Comparison of ENCODE assay signal across 8 cellular contexts in the genomic region with DNA sequence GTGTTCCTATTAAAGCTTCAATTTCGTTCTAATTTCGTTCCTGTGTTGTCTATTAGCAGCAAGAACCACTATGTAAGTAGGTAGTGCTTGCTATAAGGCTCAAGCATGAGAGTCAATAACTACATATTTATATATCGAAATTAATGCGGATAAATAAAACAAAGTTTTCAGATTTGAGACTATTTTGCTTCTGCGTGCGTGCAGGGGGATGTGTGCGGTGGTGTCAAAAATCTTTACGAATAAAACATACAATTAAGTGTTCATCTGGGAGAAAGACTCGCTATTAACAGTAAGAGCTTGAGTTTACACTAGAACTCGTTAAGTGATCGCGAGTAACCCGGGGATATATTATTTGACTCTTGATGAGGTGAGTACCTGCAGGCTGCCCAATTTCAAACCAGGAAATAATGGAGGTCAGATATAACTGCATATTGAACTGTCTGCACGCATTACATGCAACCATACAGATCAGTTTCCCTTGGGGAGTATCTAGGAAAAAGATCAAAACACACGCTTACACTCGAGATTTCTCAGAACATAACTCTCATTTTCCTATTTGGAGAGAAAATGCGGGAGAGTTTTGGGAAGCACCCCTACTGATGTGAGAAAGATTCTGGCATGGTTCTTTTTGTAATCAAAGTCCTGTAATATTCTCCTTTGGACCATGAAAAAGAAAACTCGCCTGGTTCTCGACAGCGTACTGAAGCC. TPM values are rescaled to one million over a fixed set of nuclear protein-coding genes. Genes with fewer than 3 reads are reported as not detected.
A peak's percentile ranks its signal among the peaks of the same experiment; 100 is the strongest.
DNase-seq lines count a peak whose midpoint lies in the region; ATAC-seq, FAIRE-seq and TF ChIP-seq lines count a peak whose summit lies in the region.

No MANE protein-coding gene starts in this region.

- H3K4me3 Mint-ChIP-seq in naive B cell, result peak overlapping the region; percentile 82 to 100 (median 100)

- H2BK20ac ChIP-seq in H1 (ENCODE audit: low read length), result no peak overlapping the region

- H3K36me3 ChIP-seq in H1 (ENCODE audit: control insufficient read depth in 2 of 4, insufficient read depth in 4 of 4, low read length in 3 of 4), result peaks cover 0 to 32% (median 4%) of the 10 kb centered on the region in 4 experiments; a peak in 3 of 8 replicates

- H3K9ac ChIP-seq in H1 (replicated peaks in 1 of 4; ENCODE audit: extremely low read depth in 1 of 4, low read depth in 3 of 4, low read length in 3 of 4), result peak overlapping the region; percentile 56 to 94 (median 89)

- H4K5ac ChIP-seq in H1 (ENCODE audit: insufficient read length, low read depth, low read length), result no peak overlapping the region

- no peak for DNase-seq in AG04449 (ENCODE audit: low read depth, low spot score)
- DNase-seq in GM18507 (ENCODE audit: extremely low spot score, insufficient read length, low read depth), result no peak
- peak; percentile 63 for DNase-seq in RKO (ENCODE audit: low spot score)
- DNase-seq in H1 (ENCODE audit: low read depth in 1 of 2, low spot score in 2 of 2), result no peak
- DNase-seq in naive B cell, result no peak
- DNase-seq in NCI-H2196 treated with DMSO at 0.1 percent for 48 hours (lab: John Stamatoyannopoulos, UW; ENCODE audit: unreplicated experiment), result no peak

- H3K9me3 Mint-ChIP-seq in naive B cell, result no peaks in the 10 kb centered on the region

- peaks cover 0 to 2% (median 0%) of the 10 kb centered on the region in 3 donors for H3K27me3 Mint-ChIP-seq in naive B cell

- peaks cover 10 to 30% (median 22%) of the 10 kb centered on the region in 3 donors for H3K4me1 Mint-ChIP-seq in naive B cell

- TF ChIP-seq POLR2A in H1 (IDR thresholded peaks at IDR 0.05; ENCODE audit: control extremely low read depth in 1 of 2, low read depth in 2 of 2, low read length in 2 of 2), result no peak

- TF ChIP-seq RAD21 in H1 (IDR thresholded peaks at IDR 0.05 in 1 of 2, conservative IDR thresholded peaks at IDR 0.05 in 1 of 2; ENCODE audit: low read depth in 2 of 2, low read length in 2 of 2), result no peak

- no peak overlapping the region for H3K14ac ChIP-seq in H1 (ENCODE audit: insufficient read length)

- H2AFZ ChIP-seq in H1 (ENCODE audit: low read length), result peak overlapping the region; percentile 48; the same call in 1 of the 2 replicates

- peak overlapping the region; percentile 32 for H3K23ac ChIP-seq in H1 (ENCODE audit: insufficient read length)

- no peak for TF ChIP-seq EP300 in H1 (IDR thresholded peaks at IDR 0.05; ENCODE audit: borderline replicate concordance in 1 of 2, low read depth in 2 of 2, low read length in 2 of 2)

- no peak overlapping the region for H2BK12ac ChIP-seq in H1 (ENCODE audit: low read depth, low read length)

- H2BK120ac ChIP-seq in H1 (replicated peaks; ENCODE audit: low read depth, low read length), result no peak overlapping the region

- H3K18ac ChIP-seq in H1 (ENCODE audit: extremely low read depth, low read length), result no peak overlapping the region

- TF ChIP-seq CTCF in AG04449 (IDR thresholded peaks at IDR 0.05; ENCODE audit: insufficient read depth, low read length, missing control alignments) (no peak), H1 (IDR thresholded peaks at IDR 0.05; ENCODE audit: control extremely low read depth in 1 of 3, insufficient read depth in 1 of 3, low read depth in 1 of 3, low read length in 3 of 3) (no peak)

- H3K9me3 ChIP-seq in H1 (ENCODE audit: insufficient read depth in 2 of 2, low read depth in 1 of 2, low read length in 1 of 2), result no peaks in the 10 kb centered on the region

- H4K91ac ChIP-seq in H1 (replicated peaks; ENCODE audit: insufficient read length, low read length), result no peak overlapping the region

- H3K4me2 ChIP-seq in H1 (ENCODE audit: insufficient read depth in 1 of 2, low read depth in 2 of 2, low read length in 2 of 2), result peak overlapping the region; percentile 69 to 85

- no peak overlapping the region for H2BK15ac ChIP-seq in H1 (ENCODE audit: low read length)

- WGBS in H1 (ENCODE audit: extremely low coverage in 1 of 2, insufficient coverage in 1 of 2, insufficient read length in 1 of 2, insufficient replicate concordance in 2 of 2, low coverage in 1 of 2, low lambda C conversion rate in 2 of 2, missing lambda C conversion rate in 1 of 2), 2 experiments, result 20% methylated on average over 20 of the region's 20 CpGs; no CpG with 5 or more reads in 1 of the 2 experiments

- peak overlapping the region; percentile 89 for H3K4me3 ChIP-seq in AG04449 (ENCODE audit: low read depth, low read length)
- peak overlapping the region; percentile 53 to 98 (median 68) for H3K4me3 ChIP-seq in H1 (ENCODE audit: extremely low read depth in 1 of 4, insufficient read depth in 2 of 4, low read depth in 3 of 4, low read length in 4 of 4)

- peak overlapping the region; percentile 95; the same call in 1 of the 2 replicates for H3K27ac ChIP-seq in H1 (ENCODE audit: low read depth, low read length)

- H4K8ac ChIP-seq in H1 (ENCODE audit: extremely low read depth, insufficient read depth, low read length), result peak overlapping the region; percentile 96; the same call in 1 of the 2 replicates

- peaks cover 4 to 7% of the 10 kb centered on the region in 2 donors for H3K36me3 Mint-ChIP-seq in naive B cell

- no peak overlapping the region for H3K4ac ChIP-seq in H1 (replicated peaks; ENCODE audit: insufficient read length, low read depth, low read length)

- no peak overlapping the region for H2AK5ac ChIP-seq in H1 (ENCODE audit: low read depth, low read length)

- peak overlapping the region; percentile 86; the same call in 1 of the 2 replicates for H2BK5ac ChIP-seq in H1 (ENCODE audit: low read depth, low read length)

- peaks cover 2% of the 10 kb centered on the region; the same call in 1 of the 2 replicates for H3K23me2 ChIP-seq in H1 (ENCODE audit: low read depth, low read length)

- POLR2A ChIA-PET in AG04449 (lab: Yijun Ruan, JAX) (interaction anchor here (0.6 to 2.0 kb wide), 9 partner anchors 8 to 77 kb away, joined by 3 to 17 read pairs (median 4); a partner anchor contains a TSS), H1 (lab: Charles Lee; ENCODE audit: partially characterized antibody) (interaction anchor here (0.8 to 3.3 kb wide), 19 partner anchors 10 to 254 kb away, joined by 3 to 24 read pairs (median 4); a partner anchor contains a TSS)

- peak overlapping the region; percentile 55 to 100 (median 95) for H3K27ac Mint-ChIP-seq in naive B cell

- no peak for ATAC-seq in naive B cell (ENCODE audit: low read depth in 2 of 2)
- no peak for ATAC-seq in HG02870 (IDR thresholded peaks at IDR 0.05; ENCODE audit: unreplicated experiment)
- no peak for ATAC-seq in GM21619 (IDR thresholded peaks at IDR 0.05; ENCODE audit: unreplicated experiment)

- peaks cover 0 to 25% of the 10 kb centered on the region in 2 experiments; a peak in 2 of 4 replicates for H3K79me2 ChIP-seq in H1 (ENCODE audit: control insufficient read depth in 1 of 2, insufficient read depth in 2 of 2, low read length in 2 of 2)

- H3K79me1 ChIP-seq in H1 (ENCODE audit: low read depth, low read length), result no peaks in the 10 kb centered on the region

- H3K4me1 ChIP-seq in H1 (replicated peaks in 1 of 4; ENCODE audit: control insufficient read depth in 3 of 4, insufficient read depth in 4 of 4, low read length in 3 of 4), result peaks cover 0 to 3% (median 0%) of the 10 kb centered on the region in 4 experiments; a peak in 1 of 7 replicates

- no peak overlapping the region for H3K56ac ChIP-seq in H1 (replicated peaks; ENCODE audit: insufficient read length, low read depth, low read length)

- H3K27me3 ChIP-seq in H1 (replicated peaks in 1 of 4; ENCODE audit: control insufficient read depth in 3 of 4, extremely low read depth in 1 of 4, insufficient read depth in 3 of 4, low read length in 3 of 4), result no peaks in the 10 kb centered on the region

- CTCF ChIA-PET in AG04449 (lab: Yijun Ruan, JAX) (interaction anchor here (1.0 to 3.8 kb wide), 12 partner anchors 8 to 77 kb away, joined by 3 to 37 read pairs (median 4); a partner anchor contains a TSS), H1 (lab: Charles Lee; ENCODE audit: partially characterized antibody) (interaction anchor here (0.8 to 3.9 kb wide), 12 partner anchors 9 to 1168 kb away, joined by 3 to 28 read pairs (median 3); no protein-coding TSS in a partner anchor)

- no peaks in the 10 kb centered on the region for H4K20me1 ChIP-seq in H1 (replicated peaks in 1 of 2; ENCODE audit: control insufficient read depth in 1 of 2, insufficient read depth in 2 of 2, low read length in 2 of 2)

- FAIRE-seq in GM18507 (lab: Jason Lieb, UNC), result peak; percentile 69
- FAIRE-seq in H1 (lab: Jason Lieb, UNC), result no peak

RNA-seq across cellular contexts. Expression of a gene that starts 0.8 kb away (rescaled TPM):
- 24.6 and 27.9 TPM in 2 replicates for total RNA-seq in H1 (2021; fragmentation: NEBNext Ultra II Directional; extraction: Animal tissue kit (Norgen Biotek cat#: 25700))
- polyA plus RNA-seq in H1 (2011; rRNA removed) (5.3 and 7.6 TPM in 2 replicates), naive B cell (ENCODE audit: low read depth in 6 of 6) (10 to 100 TPM; 21.4 to 29.6 (median 25.3) TPM)
- 9.9 TPM for polyA plus RNA-seq in H1 (2011; cell fraction: cytosol; rRNA removed)
- polyA plus RNA-seq in H1 (2011; cell fraction: nucleus; rRNA removed), result 4.5 TPM
- polyA plus RNA-seq in H1 (2012, experiment 1 of 2), result 7.4 to 16.2 TPM (median 8.9 TPM) in 4 replicates
- polyA plus RNA-seq in H1 (2012, experiment 2 of 2), result 1.5 TPM
- polyA plus RNA-seq in H1 (2013, experiment 1 of 2), result 18.2 TPM
- 19.0 TPM for polyA plus RNA-seq in H1 (2013, experiment 2 of 2)
- 7.4 and 17.5 TPM in 2 replicates for polyA minus RNA-seq in H1 (2011; rRNA and poly(A)+ RNA removed)
- 14.7 TPM for polyA minus RNA-seq in H1 (2011; cell fraction: cytosol; rRNA and poly(A)+ RNA removed)
- polyA minus RNA-seq in H1 (2011; cell fraction: nucleus; rRNA and poly(A)+ RNA removed), result 26.1 TPM

RNA-seq across cellular contexts. Expression of a gene that starts 30.6 kb away (rescaled TPM):
- 1.4 TPM in 2 replicates for total RNA-seq in H1 (2021; fragmentation: NEBNext Ultra II Directional; extraction: Animal tissue kit (Norgen Biotek cat#: 25700))
- polyA plus RNA-seq in H1 (2011; rRNA removed) (0.31 and 0.80 TPM in 2 replicates), naive B cell (ENCODE audit: low read depth in 6 of 6) (1 to 10 TPM; 5.2 to 9.8 (median 5.3) TPM)
- 0.62 TPM for polyA plus RNA-seq in H1 (2011; cell fraction: cytosol; rRNA removed)
- 0.24 TPM for polyA plus RNA-seq in H1 (2011; cell fraction: nucleus; rRNA removed)
- 0.61 to 0.91 TPM (median 0.77 TPM) in 4 replicates for polyA plus RNA-seq in H1 (2012, experiment 1 of 2)
- polyA plus RNA-seq in H1 (2012, experiment 2 of 2), result 0.08 TPM
- polyA plus RNA-seq in H1 (2013, experiment 1 of 2), result 1.1 TPM
- 1.3 TPM for polyA plus RNA-seq in H1 (2013, experiment 2 of 2)
- polyA minus RNA-seq in H1 (2011; rRNA and poly(A)+ RNA removed), result 0.39 and 0.57 TPM in 2 replicates
- polyA minus RNA-seq in H1 (2011; cell fraction: cytosol; rRNA and poly(A)+ RNA removed), result not detected
- 2.7 TPM for polyA minus RNA-seq in H1 (2011; cell fraction: nucleus; rRNA and poly(A)+ RNA removed)

RNA-seq across cellular contexts. Expression of a gene that starts 46.6 kb away (rescaled TPM):
- total RNA-seq in H1 (2021; fragmentation: NEBNext Ultra II Directional; extraction: Animal tissue kit (Norgen Biotek cat#: 25700)), result 5.8 and 7.7 TPM in 2 replicates
- polyA plus RNA-seq in H1 (2011; rRNA removed) (2.2 and 2.3 TPM in 2 replicates), naive B cell (ENCODE audit: low read depth in 6 of 6) (10 to 100 TPM; 26.9 to 35.6 (median 33.0) TPM)
- polyA plus RNA-seq in H1 (2011; cell fraction: cytosol; rRNA removed), result 3.8 TPM
- polyA plus RNA-seq in H1 (2011; cell fraction: nucleus; rRNA removed), result 4.3 TPM
- 2.5 to 4.4 TPM (median 3.8 TPM) in 4 replicates for polyA plus RNA-seq in H1 (2012, experiment 1 of 2)
- polyA plus RNA-seq in H1 (2012, experiment 2 of 2), result 0.51 TPM
- 3.3 TPM for polyA plus RNA-seq in H1 (2013, experiment 1 of 2)
- 3.4 TPM for polyA plus RNA-seq in H1 (2013, experiment 2 of 2)
- polyA minus RNA-seq in H1 (2011; rRNA and poly(A)+ RNA removed), result 6.7 and 10.1 TPM in 2 replicates
- 2.2 TPM for polyA minus RNA-seq in H1 (2011; cell fraction: cytosol; rRNA and poly(A)+ RNA removed)
- 12.0 TPM for polyA minus RNA-seq in H1 (2011; cell fraction: nucleus; rRNA and poly(A)+ RNA removed)

RNA-seq across cellular contexts. Expression of a gene that starts 46.7 kb away (rescaled TPM):
- 23.2 and 26.8 TPM in 2 replicates for total RNA-seq in H1 (2021; fragmentation: NEBNext Ultra II Directional; extraction: Animal tissue kit (Norgen Biotek cat#: 25700))
- polyA plus RNA-seq in H1 (2011; rRNA removed) (2.5 and 3.6 TPM in 2 replicates), naive B cell (ENCODE audit: low read depth in 6 of 6) (10 to 100 TPM; 25.2 to 47.3 (median 34.7) TPM)
- polyA plus RNA-seq in H1 (2011; cell fraction: cytosol; rRNA removed), result 4.9 TPM
- 3.8 TPM for polyA plus RNA-seq in H1 (2011; cell fraction: nucleus; rRNA removed)
- polyA plus RNA-seq in H1 (2012, experiment 1 of 2), result 4.1 to 11.9 TPM (median 5.6 TPM) in 4 replicates
- 0.24 TPM for polyA plus RNA-seq in H1 (2012, experiment 2 of 2)
- polyA plus RNA-seq in H1 (2013, experiment 1 of 2), result 24.0 TPM
- 21.2 TPM for polyA plus RNA-seq in H1 (2013, experiment 2 of 2)
- 23.5 and 38.6 TPM in 2 replicates for polyA minus RNA-seq in H1 (2011; rRNA and poly(A)+ RNA removed)
- 9.2 TPM for polyA minus RNA-seq in H1 (2011; cell fraction: cytosol; rRNA and poly(A)+ RNA removed)
- polyA minus RNA-seq in H1 (2011; cell fraction: nucleus; rRNA and poly(A)+ RNA removed), result 25.2 TPM

Comparison
In these comparisons a context has a peak if more than half of its experiments do, and no peak if none do; other contexts are left out.
1. RNA of a gene that starts 46.6 kb away (polyA plus RNA-seq): 26.9 to 35.6 TPM in naive B cell; 0.51 to 4.4 TPM in H1; every median in the first group is over 4 times any median in the second.